Comparison of ENCODE assay signal across 24 cellular contexts in the genomic region with DNA sequence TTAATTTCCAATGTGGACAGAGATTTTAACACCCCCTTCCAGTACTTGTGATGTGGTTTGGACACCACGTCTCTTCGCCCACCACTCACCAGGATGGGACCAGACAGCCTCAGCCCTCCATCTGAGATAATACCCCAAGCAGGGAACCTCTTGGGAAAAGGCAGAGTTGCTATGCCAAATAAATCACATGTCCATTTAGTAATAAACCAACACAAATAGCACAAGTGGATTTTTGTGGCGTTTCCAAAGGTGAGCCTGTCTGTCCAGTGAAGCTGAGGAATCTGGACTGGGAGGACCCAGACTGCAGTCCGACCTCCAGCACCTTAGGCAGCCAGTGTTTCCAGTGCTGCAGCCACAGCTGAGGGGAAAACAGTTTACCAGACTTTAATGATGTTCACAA. TPM values are rescaled to one million over a fixed set of nuclear protein-coding genes. Genes with fewer than 3 reads are reported as not detected.
DNase-seq lines count a peak whose midpoint lies in the region; ATAC-seq, FAIRE-seq and TF ChIP-seq lines count a peak whose summit lies in the region.
"Had no signal": no experiment of that assay in that cellular context is flagged by ENCODE, and none has a peak within 500 bp of the region (broad histone marks: within the 10 kb centered on the region; RNA-seq: fewer than 3 reads in every experiment).

No MANE protein-coding gene starts in this region.

- FAIRE-seq in bronchial epithelial cell (lab: Jason Lieb, UNC), result peak; percentile 75
- FAIRE-seq: A204.1 had no signal

- TF ChIP-seq CTCF in bronchial epithelial cell (IDR thresholded peaks at IDR 0.05; ENCODE audit: insufficient read depth, low read length, severe bottlenecking) (no peak), lung (IDR thresholded peaks at IDR 0.05; ENCODE audit: control extremely low read depth, extremely low read depth) (no peak)

- H3K36me3 ChIP-seq in bronchial epithelial cell (ENCODE audit: control insufficient read depth, insufficient read depth, low read length), result no peaks in the 10 kb centered on the region
- no peaks in the 10 kb centered on the region for H3K36me3 ChIP-seq in lung (ENCODE audit: control insufficient read depth in 2 of 2, insufficient read depth in 2 of 2, low read length in 2 of 2)
- H3K36me3 ChIP-seq: BLaER1, thoracic aorta had no signal

- WGBS in lung, 2 donors, result 77 to 92% methylated on average over 4 of the region's 4 CpGs

- peaks cover 1 to 3% of the 10 kb centered on the region in 2 donors for H3K4me1 ChIP-seq in lung (ENCODE audit: control insufficient read depth in 2 of 2, insufficient read depth in 2 of 2, low read length in 2 of 2)
- H3K4me1 ChIP-seq: BLaER1, psoas muscle had no signal

- no peaks in the 10 kb centered on the region for H3K9me3 ChIP-seq in lung (ENCODE audit: control insufficient read depth in 2 of 2, insufficient read depth in 1 of 2, low read length in 1 of 2)
- H3K9me3 ChIP-seq: BLaER1, psoas muscle, thoracic aorta had no signal

- no peak overlapping the region for H3K27ac ChIP-seq in lung (ENCODE audit: low read depth in 1 of 2, low read length in 1 of 2)
- H3K27ac ChIP-seq: BLaER1, KMS-11, psoas muscle, SK-N-MC had no signal

- intact Hi-C loops in Right ventricle myocardium inferior (cut with DNase I), result no loop called here
- intact Hi-C loops in Right ventricle myocardium superior (cut with DNase I), result no loop called here
- intact Hi-C loops in head of caudate nucleus (cut with DNase I), result no loop called here

- H3K27me3 ChIP-seq in bronchial epithelial cell (ENCODE audit: control insufficient read depth, insufficient read depth, low read length), result no peaks in the 10 kb centered on the region
- H3K27me3 ChIP-seq in lung (ENCODE audit: control insufficient read depth, insufficient read depth), result no peaks in the 10 kb centered on the region
- H3K27me3 ChIP-seq: BLaER1 had no signal

- H3K4me3 ChIP-seq in bronchial epithelial cell (ENCODE audit: low read depth, low read length), result no peak overlapping the region
- H3K4me3 ChIP-seq in lung, result no peak overlapping the region
- H3K4me3 ChIP-seq: BLaER1, GM23338, psoas muscle, SK-N-MC, thoracic aorta had no signal

- DNase-seq in Right ventricle myocardium inferior (ENCODE audit: missing footprints) (peak; percentile 39), Right ventricle myocardium superior (no peak), bronchial epithelial cell (ENCODE audit: low read depth) (no peak), lung (ENCODE audit: low spot score) (peak; percentile 26), head of caudate nucleus (no peak), NCI-H2081 treated with DMSO at 0.1 percent for 48 hours (lab: John Stamatoyannopoulos, UW) (no peak), hypothalamus (lab: John Stamatoyannopoulos, UW) (no peak)
- DNase-seq: activated gamma-delta T cell treated with Interleukin-2 at 50 U/mL for 16 hours; COR-L47; cortex of kidney; immature natural killer cell; NCI-H1694; NCI-H748 treated with DMSO at 0.1 percent for 48 hours; psoas muscle; stimulated activated CD4-positive, alpha-beta T cell treated with anti-CD3 and anti-CD28 coated beads, Interleukin-2, amount 100 ng/mL, for 48 hours; stimulated activated naive CD4-positive, alpha-beta T cell had no signal

- ATAC-seq in Right ventricle myocardium inferior (no peak), Right ventricle myocardium superior (ENCODE audit: poor library complexity) (no peak), lung (ENCODE audit: insufficient read depth, low FRiP score) (no peak), GM21447 (IDR thresholded peaks at IDR 0.05; ENCODE audit: unreplicated experiment) (no peak)
- ATAC-seq: GM23338 had no signal

RNA-seq across cellular contexts. Expression of gene GAS6, which starts 34.1 kb away (rescaled TPM):
- total RNA-seq in Right ventricle myocardium inferior (189 TPM), Right ventricle myocardium superior (181 TPM), bronchial epithelial cell (41.3 and 70.0 TPM in 2 replicates), lung (10 to 100 TPM; 68.5 to 83.8 TPM)
- polyA plus RNA-seq in lung, result 100 to 1,000 TPM in 1 of 2 donors, 10 to 100 TPM in 1; 61.8 to 107 TPM
- total RNA-seq: OCI-LY7 had no signal

Comparison
In these comparisons a context has a peak if more than half of its experiments do, and no peak if none do; other contexts are left out.
1. DNase-seq: peak in Right ventricle myocardium inferior (single experiment) and lung (single experiment); none in Right ventricle myocardium superior (single experiment), bronchial epithelial cell (single experiment), head of caudate nucleus (0 of 42), NCI-H2081 treated with DMSO at 0.1 percent for 48 hours (single experiment) and hypothalamus (0 of 51).